ENCODE assay signal across 25 cellular contexts in the genomic region with DNA sequence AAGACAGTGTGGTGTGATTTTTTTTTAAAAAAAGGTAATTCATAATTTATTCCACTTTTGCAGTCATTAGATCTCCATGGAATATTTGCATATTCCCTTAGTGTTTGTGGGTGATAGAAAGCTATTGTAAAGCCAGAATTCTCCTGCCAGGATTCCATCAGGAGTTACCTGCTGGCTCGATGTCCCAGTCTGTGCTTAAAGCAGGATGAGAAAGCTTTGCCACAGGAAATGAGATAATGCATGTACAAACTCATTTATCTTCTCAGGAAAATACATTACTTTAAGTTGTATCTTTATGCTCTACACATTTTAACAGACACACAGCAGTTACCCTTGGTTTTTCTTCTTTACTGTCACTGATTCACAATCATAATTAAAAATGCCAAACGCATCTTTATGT.
"Had no signal": no experiment of that assay in that cellular context is flagged by ENCODE, and none has a peak within 500 bp of the region (broad histone marks: within the 10 kb centered on the region; RNA-seq: fewer than 3 reads in every experiment).

No MANE protein-coding gene starts in this region.

- H3K36me3 Mint-ChIP-seq: activated CD4-positive, alpha-beta memory T cell treated with anti-CD3 and anti-CD28 coated beads for 36 hours; activated naive CD8-positive, alpha-beta T cell treated with anti-CD3 and anti-CD28 coated beads, Interleukin-2, amount 10 ng/mL, durations not matched to agents 7 days and 5 days; memory B cell; T-cell had no signal

- H3K36me3 ChIP-seq: pancreas, thyroid gland, upper lobe of right lung, WERI-Rb-1 had no signal

- H3K4me3 ChIP-seq: mucosa of descending colon, pancreas, thyroid gland, upper lobe of right lung had no signal

- H3K9me3 Mint-ChIP-seq: activated naive CD8-positive, alpha-beta T cell treated with anti-CD3 and anti-CD28 coated beads, Interleukin-2, amount 10 ng/mL, durations not matched to agents 7 days and 5 days; memory B cell; stimulated activated naive CD8-positive, alpha-beta T cell treated with anti-CD3 and anti-CD28 coated beads, Interleukin-15, Interleukin-2, amounts not matched to agents 100 ng/mL and 50 ng/mL, for 24 hours had no signal

- H3K27me3 ChIP-seq: pancreas, thyroid gland, upper lobe of right lung had no signal

- DNase-seq: activated CD4-positive, alpha-beta memory T cell treated with anti-CD3 and anti-CD28 coated beads for 36 hours; activated CD4-positive, alpha-beta T cell treated with anti-CD3 and anti-CD28 coated beads for 36 hours; activated naive CD4-positive, alpha-beta T cell treated with Interleukin-2 at 50 U/mL for 16 hours; activated naive CD8-positive, alpha-beta T cell treated with anti-CD3 and anti-CD28 coated beads, Interleukin-2, amount 10 ng/mL, durations not matched to agents 7 days and 5 days; activated T-cell treated with anti-CD3 and anti-CD28 coated beads, Interleukin-2, amount 50 U/mL, for 48 hours; amygdala; cerebellar nuclear complex; cortex of kidney; effector CD4-positive, alpha-beta T cell; hippocampal formation; mucosa of descending colon; nephron progenitor cell; pancreas; right cardiac atrium; stimulated activated CD4-positive, alpha-beta T cell treated with anti-CD3 and anti-CD28 coated beads, Interleukin-12 subunit alpha, Interleukin-12 subunit beta, amount 100 ng/mL, for 4 hours; substantia nigra; T-cell; thyroid gland; upper lobe of right lung; WERI-Rb-1 had no signal

- H3K27ac Mint-ChIP-seq: activated CD4-positive, alpha-beta memory T cell treated with anti-CD3 and anti-CD28 coated beads for 36 hours; activated CD4-positive, alpha-beta T cell treated with anti-CD3 and anti-CD28 coated beads for 36 hours; activated naive CD8-positive, alpha-beta T cell treated with anti-CD3 and anti-CD28 coated beads, Interleukin-2, amount 10 ng/mL, durations not matched to agents 7 days and 5 days; memory B cell; nephron progenitor cell; stimulated activated naive CD8-positive, alpha-beta T cell treated with anti-CD3 and anti-CD28 coated beads, Interleukin-15, Interleukin-2, amounts not matched to agents 100 ng/mL and 50 ng/mL, for 24 hours; T-cell; T-helper 2 cell treated with Interferon-gamma antibody and Interleukin-4, amounts not matched to agents 5 μg/mL and 100 μg/mL, for 36 hours had no signal

- ATAC-seq: activated CD4-positive, alpha-beta T cell treated with anti-CD3 and anti-CD28 coated beads for 36 hours; esophagus mucosa; mucosa of descending colon; pancreas; right cardiac atrium; T-cell; upper lobe of right lung had no signal

- H3K27ac ChIP-seq: pancreas, thyroid gland, upper lobe of right lung, WERI-Rb-1 had no signal

- FAIRE-seq: frontal cortex, pancreas had no signal

- H3K27me3 Mint-ChIP-seq: activated CD4-positive, alpha-beta memory T cell treated with anti-CD3 and anti-CD28 coated beads for 36 hours; activated CD4-positive, alpha-beta T cell treated with anti-CD3 and anti-CD28 coated beads for 36 hours; activated naive CD8-positive, alpha-beta T cell treated with anti-CD3 and anti-CD28 coated beads, Interleukin-2, amount 10 ng/mL, durations not matched to agents 7 days and 5 days; memory B cell; stimulated activated naive CD8-positive, alpha-beta T cell treated with anti-CD3 and anti-CD28 coated beads, Interleukin-15, Interleukin-2, amounts not matched to agents 100 ng/mL and 50 ng/mL, for 24 hours; T-cell had no signal

- H3K4me1 Mint-ChIP-seq: activated CD4-positive, alpha-beta T cell treated with anti-CD3 and anti-CD28 coated beads for 36 hours; activated naive CD8-positive, alpha-beta T cell treated with anti-CD3 and anti-CD28 coated beads, Interleukin-2, amount 10 ng/mL, durations not matched to agents 7 days and 5 days; memory B cell; nephron progenitor cell; T-cell had no signal

- H3K9me3 ChIP-seq: pancreas, thyroid gland, upper lobe of right lung had no signal

- H3K4me1 ChIP-seq: pancreas, thyroid gland, upper lobe of right lung had no signal

- H3K4me3 Mint-ChIP-seq: activated CD4-positive, alpha-beta memory T cell treated with anti-CD3 and anti-CD28 coated beads for 36 hours; activated CD4-positive, alpha-beta T cell treated with anti-CD3 and anti-CD28 coated beads for 36 hours; activated naive CD8-positive, alpha-beta T cell treated with anti-CD3 and anti-CD28 coated beads, Interleukin-2, amount 10 ng/mL, durations not matched to agents 7 days and 5 days; memory B cell; nephron progenitor cell; stimulated activated naive CD8-positive, alpha-beta T cell treated with anti-CD3 and anti-CD28 coated beads, Interleukin-15, Interleukin-2, amounts not matched to agents 100 ng/mL and 50 ng/mL, for 24 hours; T-cell; T-helper 2 cell treated with Interferon-gamma antibody and Interleukin-4, amounts not matched to agents 5 μg/mL and 100 μg/mL, for 36 hours had no signal
